ENCODE assay signal across 9 cellular contexts in the genomic region with DNA sequence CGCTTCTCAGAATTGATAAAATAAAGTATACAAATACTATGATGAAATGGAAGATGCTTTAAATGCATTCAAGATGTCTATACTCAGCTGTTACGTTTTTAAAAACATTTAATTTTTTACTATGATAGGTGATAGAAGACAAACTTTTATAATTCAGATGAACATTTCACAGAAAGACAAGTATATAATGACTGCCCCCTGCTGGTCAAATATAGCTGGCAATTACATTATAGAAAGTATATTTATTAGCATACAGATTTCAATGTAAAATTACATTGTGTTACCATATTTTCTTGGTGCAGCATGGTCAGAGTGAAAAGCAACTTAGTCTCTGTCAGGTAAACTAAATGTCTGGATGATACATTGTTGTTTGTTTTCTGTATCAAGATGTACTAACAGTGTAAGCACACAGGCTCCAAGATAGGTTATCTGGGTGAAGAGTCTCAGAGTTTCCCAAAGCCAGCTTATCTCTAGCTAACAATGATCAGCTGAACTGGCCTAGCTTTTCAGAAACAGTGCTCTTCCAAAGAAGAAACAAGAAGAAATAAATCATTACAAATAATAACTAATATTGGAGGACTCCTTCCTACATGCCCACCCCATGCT. TPM values are rescaled to one million over a fixed set of nuclear protein-coding genes. Genes with fewer than 3 reads are reported as not detected.
DNase-seq lines count a peak whose midpoint lies in the region; ATAC-seq and TF ChIP-seq lines count a peak whose summit lies in the region.
"Had no signal": no experiment of that assay in that cellular context is flagged by ENCODE, and none has a peak within 500 bp of the region (broad histone marks: within the 10 kb centered on the region; RNA-seq: fewer than 3 reads in every experiment).

No MANE protein-coding gene starts in this region.

- H3K36me3 ChIP-seq in cardiac muscle cell, result no peaks in the 10 kb centered on the region
- no peaks in the 10 kb centered on the region for H3K36me3 ChIP-seq in brain microvascular endothelial cell (replicated peaks)

- in situ Hi-C loops in brain microvascular endothelial cell (cut with HindIII; ENCODE audit: low pct_ligation_motif_present, low sequenced_read_pairs), result no loop called here

- TF ChIP-seq CTCF in cardiac muscle cell (IDR thresholded peaks at IDR 0.05; ENCODE audit: low read depth, low read length) (peak; percentile 37), NB4 (IDR thresholded peaks at IDR 0.05; ENCODE audit: low read depth, low read length) (peak; percentile 19), brain microvascular endothelial cell (IDR thresholded peaks at IDR 0.05; ENCODE audit: low read depth, low read length, missing control alignments) (peak; percentile 27)

- H3K4me1 ChIP-seq in cardiac muscle cell (ENCODE audit: low read depth), result no peaks in the 10 kb centered on the region

- no peak overlapping the region for H3K27ac ChIP-seq in cardiac muscle cell
- no peak overlapping the region for H3K27ac ChIP-seq in brain microvascular endothelial cell

- DNase-seq in cardiac muscle cell (ENCODE audit: low read depth in 1 of 2, low spot score in 1 of 2), result peak; percentile 47
- DNase-seq in Right ventricle myocardium inferior (ENCODE audit: missing footprints), result no peak
- peak; percentile 39 for DNase-seq in NB4 (ENCODE audit: low read depth)
- peak; percentile 29 for DNase-seq in brain microvascular endothelial cell
- DNase-seq in middle frontal gyrus (ENCODE audit: extremely low spot score, low spot score), result peak; percentile 8
- DNase-seq in D341Med (ENCODE audit: low spot score), result no peak
- DNase-seq: activated naive CD8-positive, alpha-beta T cell treated with anti-CD3 and anti-CD28 coated beads, Interleukin-2, amount 10 ng/mL, durations not matched to agents 7 days and 5 days had no signal

- H3K9me3 ChIP-seq in cardiac muscle cell (ENCODE audit: low read depth), result no peaks in the 10 kb centered on the region

- H3K4me3 ChIP-seq in cardiac muscle cell (no peak overlapping the region), NB4 (ENCODE audit: low read depth, low read length) (no peak overlapping the region), brain microvascular endothelial cell (ENCODE audit: low read depth, low read length) (no peak overlapping the region)

- ATAC-seq in Right ventricle myocardium inferior (no peak), GM18502 (IDR thresholded peaks at IDR 0.05; ENCODE audit: poor library complexity, unreplicated experiment) (no peak), HG03025 (IDR thresholded peaks at IDR 0.05; ENCODE audit: low FRiP score, unreplicated experiment) (no peak)

- H3K27me3 ChIP-seq in cardiac muscle cell (no peaks in the 10 kb centered on the region), brain microvascular endothelial cell (replicated peaks) (no peaks in the 10 kb centered on the region)

- no peak for TF ChIP-seq POLR2A in NB4 (IDR thresholded peaks at IDR 0.05; ENCODE audit: extremely low read depth, insufficient read length)

- intact Hi-C loops in Right ventricle myocardium inferior (cut with DNase I), result no loop called here

RNA-seq across cellular contexts. Expression of gene SRPX, which starts 54.1 kb away (rescaled TPM):
- 9.6 and 19.9 TPM in 2 replicates for total RNA-seq in cardiac muscle cell
- 13.4 and 21.4 TPM in 2 replicates for polyA plus RNA-seq in cardiac muscle cell
- total RNA-seq in Right ventricle myocardium inferior, result 63.8 TPM

Comparison
In these comparisons a context has a peak if more than half of its experiments do, and no peak if none do; other contexts are left out.
1. DNase-seq: peak in cardiac muscle cell (2 of 2), NB4 (single experiment), brain microvascular endothelial cell (single experiment) and middle frontal gyrus (single experiment); none in Right ventricle myocardium inferior (single experiment) and D341Med (single experiment).
2. Peak in every context shown above with its lines, with median percentiles within 50 percentile points of each other: CTCF ChIP-seq.